24 cellular contexts compared by ENCODE assay signal in genomic region chr14:90107789-90108188, GRCh38. TPM values are rescaled to one million over a fixed set of nuclear protein-coding genes. Genes with fewer than 3 reads are reported as not detected.
"Had no signal": no experiment of that assay in that cellular context is flagged by ENCODE, and none has a peak within 500 bp of the region (broad histone marks: within the 10 kb centered on the region; RNA-seq: fewer than 3 reads in every experiment).

No MANE protein-coding gene starts in this region.

- H3K79me2 ChIP-seq: parathyroid adenoma had no signal

- H3K9ac ChIP-seq: parathyroid adenoma had no signal

- H3K9me3 Mint-ChIP-seq: activated CD4-positive, alpha-beta T cell treated with anti-CD3 and anti-CD28 coated beads, Interleukin-2, amount 10 ng/mL, durations not matched to agents 7 days and 5 days; activated CD8-positive, alpha-beta T cell treated with anti-CD3 and anti-CD28 coated beads for 36 hours; activated naive CD8-positive, alpha-beta T cell treated with anti-CD3 and anti-CD28 coated beads, Interleukin-2, amount 50 U/mL, for 24 hours; activated T-helper 1 cell treated with anti-CD3 and anti-CD28 coated beads, Interleukin-12 subunit alpha, Interleukin-12 subunit beta, Interleukin-2, Interleukin-4 antibody, amounts not matched to agents 30 ng/mL and 10 ng/mL and 1 ng/mL, durations not matched to agents 14 hours and 24 hours and 36 hours; endodermal cell; type B pancreatic cell had no signal

- H3K4me1 Mint-ChIP-seq: activated CD4-positive, alpha-beta T cell treated with anti-CD3 and anti-CD28 coated beads, Interleukin-2, amount 10 ng/mL, durations not matched to agents 7 days and 5 days; activated CD8-positive, alpha-beta memory T cell treated with anti-CD3 and anti-CD28 coated beads, Interleukin-2, amount 10 ng/mL, durations not matched to agents 7 days and 5 days; activated naive CD8-positive, alpha-beta T cell treated with anti-CD3 and anti-CD28 coated beads, Interleukin-2, amount 50 U/mL, for 24 hours; memory B cell; nephron progenitor cell; T-helper 17 cell had no signal

- H3K27me3 ChIP-seq: cardiac muscle cell, testis had no signal

- H3K27ac ChIP-seq: cardiac muscle cell, esophagus squamous epithelium, gastroesophageal sphincter, heart left ventricle, parathyroid adenoma, spleen, testis had no signal

- DNase-seq: activated CD4-positive, alpha-beta T cell treated with anti-CD3 and anti-CD28 coated beads, Interleukin-2, amount 10 ng/mL, durations not matched to agents 7 days and 5 days; activated CD8-positive, alpha-beta memory T cell treated with anti-CD3 and anti-CD28 coated beads, Interleukin-2, amount 10 ng/mL, durations not matched to agents 7 days and 5 days; activated CD8-positive, alpha-beta T cell treated with anti-CD3 and anti-CD28 coated beads for 36 hours; activated gamma-delta T cell; activated naive CD4-positive, alpha-beta T cell treated with anti-CD3 and anti-CD28 coated beads, Interleukin-2, amount 50 U/mL, for 16 hours; activated naive CD8-positive, alpha-beta T cell treated with anti-CD3 and anti-CD28 coated beads, Interleukin-2, amount 50 U/mL, for 24 hours; cortex of kidney; endodermal cell; esophagus squamous epithelium; heart left ventricle; islet precursor cell; left cardiac atrium; nephron progenitor cell; spleen; stimulated activated CD4-positive, alpha-beta T cell treated with anti-CD3 and anti-CD28 coated beads, Interleukin-4, amount 100 ng/mL, for 1 hour; stimulated activated naive CD4-positive, alpha-beta T cell; T-helper 17 cell; testis had no signal

- H2AFZ ChIP-seq: parathyroid adenoma had no signal

- H3K4me3 Mint-ChIP-seq: activated CD4-positive, alpha-beta T cell treated with anti-CD3 and anti-CD28 coated beads, Interleukin-2, amount 10 ng/mL, durations not matched to agents 7 days and 5 days; activated CD8-positive, alpha-beta memory T cell treated with anti-CD3 and anti-CD28 coated beads, Interleukin-2, amount 10 ng/mL, durations not matched to agents 7 days and 5 days; activated CD8-positive, alpha-beta T cell treated with anti-CD3 and anti-CD28 coated beads for 36 hours; activated naive CD8-positive, alpha-beta T cell treated with anti-CD3 and anti-CD28 coated beads, Interleukin-2, amount 50 U/mL, for 24 hours; activated T-helper 1 cell treated with anti-CD3 and anti-CD28 coated beads, Interleukin-12 subunit alpha, Interleukin-12 subunit beta, Interleukin-2, Interleukin-4 antibody, amounts not matched to agents 30 ng/mL and 10 ng/mL and 1 ng/mL, durations not matched to agents 14 hours and 24 hours and 36 hours; endodermal cell; memory B cell; nephron progenitor cell; T-helper 17 cell; type B pancreatic cell had no signal

- H3K9me3 ChIP-seq: esophagus squamous epithelium, gastroesophageal sphincter, heart left ventricle, spleen, testis had no signal

- H3K36me3 Mint-ChIP-seq: activated CD8-positive, alpha-beta memory T cell treated with anti-CD3 and anti-CD28 coated beads, Interleukin-2, amount 10 ng/mL, durations not matched to agents 7 days and 5 days; type B pancreatic cell had no signal

- H3K36me3 ChIP-seq: cardiac muscle cell, esophagus squamous epithelium, gastroesophageal sphincter, heart left ventricle, spleen had no signal

- H3K4me3 ChIP-seq: cardiac muscle cell, esophagus squamous epithelium, gastroesophageal sphincter, heart left ventricle, spleen, testis had no signal

- H3K27ac Mint-ChIP-seq: activated CD4-positive, alpha-beta T cell treated with anti-CD3 and anti-CD28 coated beads, Interleukin-2, amount 10 ng/mL, durations not matched to agents 7 days and 5 days; activated CD8-positive, alpha-beta memory T cell treated with anti-CD3 and anti-CD28 coated beads, Interleukin-2, amount 10 ng/mL, durations not matched to agents 7 days and 5 days; activated CD8-positive, alpha-beta T cell treated with anti-CD3 and anti-CD28 coated beads for 36 hours; activated naive CD8-positive, alpha-beta T cell treated with anti-CD3 and anti-CD28 coated beads, Interleukin-2, amount 50 U/mL, for 24 hours; activated T-helper 1 cell treated with anti-CD3 and anti-CD28 coated beads, Interleukin-12 subunit alpha, Interleukin-12 subunit beta, Interleukin-2, Interleukin-4 antibody, amounts not matched to agents 30 ng/mL and 10 ng/mL and 1 ng/mL, durations not matched to agents 14 hours and 24 hours and 36 hours; endodermal cell; memory B cell; nephron progenitor cell; T-helper 17 cell; type B pancreatic cell had no signal

- H3K4me1 ChIP-seq: gastroesophageal sphincter, parathyroid adenoma, spleen had no signal

RNA-seq across cellular contexts. Expression of gene KCNK13, which starts 46.0 kb away (rescaled TPM):
- total RNA-seq: activated CD4-positive, alpha-beta T cell treated with anti-CD3 and anti-CD28 coated beads, Interleukin-2, amount 10 ng/mL, durations not matched to agents 7 days and 5 days; activated CD8-positive, alpha-beta T cell treated with anti-CD3 and anti-CD28 coated beads for 36 hours; activated T-helper 1 cell treated with anti-CD3 and anti-CD28 coated beads, Interleukin-12 subunit alpha, Interleukin-12 subunit beta, Interleukin-2, Interleukin-4 antibody, amounts not matched to agents 30 ng/mL and 10 ng/mL and 1 ng/mL, durations not matched to agents 14 hours and 24 hours and 36 hours had no signal
